In genomic region chr2:174028935-174029334, GRCh38 we compare ENCODE assay signal across 1 cellular context.
TF ChIP-seq lines count a peak whose summit lies in the region.

No MANE protein-coding gene starts in this region.

TF ChIP-seq in HepG2, 621 proteins besides CTCF, POLR2A, EP300 and RAD21 (continued from another document):
- TF ChIP-seq ARID4A (CRISPR knock-in tag; IDR thresholded peaks at IDR 0.05; ENCODE audit: borderline replicate concordance) (no peak), ATF2 (CRISPR knock-in tag; IDR thresholded peaks at IDR 0.05) (no peak), RARG (CRISPR knock-in tag; IDR thresholded peaks at IDR 0.05; ENCODE audit: low read depth) (no peak), ZNF3 (CRISPR knock-in tag; IDR thresholded peaks at IDR 0.05) (no peak), MTF1 (CRISPR knock-in tag; IDR thresholded peaks at IDR 0.05) (no peak), MAF1 (CRISPR knock-in tag; IDR thresholded peaks at IDR 0.05; ENCODE audit: borderline replicate concordance) (no peak), SRY (CRISPR knock-in tag; IDR thresholded peaks at IDR 0.05) (no peak), MTA3 (CRISPR knock-in tag; IDR thresholded peaks at IDR 0.05) (no peak), BCLAF1 (IDR thresholded peaks at IDR 0.05) (no peak), ZNF12 (CRISPR knock-in tag; IDR thresholded peaks at IDR 0.05) (no peak)
